13 cellular contexts compared by ENCODE assay signal in the genomic region with DNA sequence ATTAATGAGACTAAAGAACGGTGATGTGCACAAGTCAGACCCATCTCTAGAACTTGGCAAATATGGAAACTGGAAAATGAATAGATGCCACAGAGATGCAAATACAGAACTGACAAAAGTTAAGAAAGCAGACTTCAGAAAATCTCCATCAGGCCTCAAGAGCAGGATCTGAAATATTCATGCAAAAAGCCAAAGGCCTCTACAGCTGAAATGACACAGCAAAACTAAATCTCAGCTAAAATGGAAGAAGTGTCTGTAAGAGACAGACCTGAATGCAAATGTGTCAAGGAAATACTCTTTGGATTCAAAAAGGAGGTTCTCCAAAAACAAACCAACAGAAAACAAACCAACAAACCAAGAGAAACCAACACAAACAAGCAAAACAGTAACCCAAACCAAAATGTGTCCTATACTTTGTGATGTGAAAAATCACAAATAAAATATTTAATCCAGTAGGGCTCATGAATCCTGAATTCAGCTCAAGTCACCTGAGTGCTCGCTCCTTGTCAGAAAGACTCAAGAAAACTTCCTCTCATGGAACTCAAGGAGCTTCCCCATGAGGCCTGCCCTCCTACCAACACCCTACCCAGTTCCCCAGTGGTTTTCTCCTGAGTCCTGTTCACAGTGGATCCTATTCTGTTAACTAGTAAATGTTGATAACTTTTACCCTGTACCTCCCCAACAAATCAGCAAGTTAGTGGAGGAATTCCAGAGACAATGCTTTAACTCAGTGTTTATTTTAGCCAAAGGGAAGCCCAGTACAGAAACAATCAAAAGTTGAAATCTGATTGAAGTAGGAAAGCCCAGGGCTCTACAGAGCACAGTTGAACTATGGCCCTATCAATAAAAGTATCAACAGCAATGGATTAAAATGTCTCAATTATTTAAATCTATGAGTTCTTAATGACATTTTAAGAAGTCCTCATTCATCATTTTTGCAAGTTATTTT. TPM values are rescaled to one million over a fixed set of nuclear protein-coding genes. Genes with fewer than 3 reads are reported as not detected.
DNase-seq lines count a peak whose midpoint lies in the region; ATAC-seq and TF ChIP-seq lines count a peak whose summit lies in the region.
"Had no signal": no experiment of that assay in that cellular context is flagged by ENCODE, and none has a peak within 500 bp of the region (broad histone marks: within the 10 kb centered on the region; RNA-seq: fewer than 3 reads in every experiment).

No MANE protein-coding gene starts in this region.

- no peaks in the 10 kb centered on the region for H3K27me3 Mint-ChIP-seq in activated B cell treated with CpG ODN at 0.5 μM for 24 hours
- H3K27me3 Mint-ChIP-seq in naive thymus-derived CD8-positive, alpha-beta T cell = no peaks in the 10 kb centered on the region

- H3K9me3 Mint-ChIP-seq in activated B cell treated with CpG ODN at 0.5 μM for 24 hours = no peaks in the 10 kb centered on the region
- no peaks in the 10 kb centered on the region for H3K9me3 Mint-ChIP-seq in naive thymus-derived CD8-positive, alpha-beta T cell

- intact Hi-C loops in activated B cell treated with CpG ODN at 0.5 μM for 24 hours (cut with micrococcal nuclease) = loop anchor here (5.0 to 10.0 kb wide), 4 partner anchors 512 to 848 kb away; a partner anchor contains a TSS

- POLR2A ChIA-PET in activated B cell treated with CpG ODN at 0.5 μM for 24 hours (lab: Charles Lee) = interaction anchor here (0.9 to 2.1 kb wide), 5 partner anchors 11 to 544 kb away, joined by 3 to 8 read pairs (median 5); a partner anchor contains a TSS
- POLR2A ChIA-PET in naive thymus-derived CD8-positive, alpha-beta T cell (lab: Charles Lee) = interaction anchor here (1.1 kb wide), 1 partner anchor 15 kb away, joined by 3 read pairs; a partner anchor contains a TSS

- H3K4me1 Mint-ChIP-seq in activated B cell treated with CpG ODN at 0.5 μM for 24 hours = peaks cover 74% of the 10 kb centered on the region
- peaks cover 15 to 53% (median 39%) of the 10 kb centered on the region in 4 donors for H3K4me1 Mint-ChIP-seq in naive thymus-derived CD8-positive, alpha-beta T cell

- DNase-seq in CD1c-positive myeloid dendritic cell (ENCODE audit: extremely low spot score) = peak; percentile 29
- peak; percentile 32 for DNase-seq in GM20000 (ENCODE audit: low spot score)
- DNase-seq in activated B cell treated with CpG ODN at 0.5 μM for 24 hours = no peak
- no peak for DNase-seq in naive thymus-derived CD8-positive, alpha-beta T cell
- DNase-seq in activated CD4-positive, alpha-beta T cell treated with anti-CD3 and anti-CD28 coated beads, Interleukin-2, amount 50 U/mL, for 1 hour = no peak
- no peak for DNase-seq in NCI-H2107 treated with DMSO at 0.1 percent for 48 hours (lab: John Stamatoyannopoulos, UW; ENCODE audit: unreplicated experiment)
- no peak for DNase-seq in activated effector memory CD4-positive, alpha-beta T cell treated with Interleukin-2 at 50 U/mL for 16 hours
- DNase-seq in stimulated activated CD4-positive, alpha-beta T cell treated with anti-CD3 and anti-CD28 coated beads, Interleukin-1b, Interleukin-23, amount 100 ng/mL, for 48 hours = no peak
- DNase-seq: activated CD4-positive, alpha-beta T cell treated with anti-CD3 and anti-CD28 coated beads for 48 hours; brain microvascular endothelial cell; GM23248; NCI-H187 treated with DMSO at 0.1 percent for 48 hours; stimulated activated naive CD8-positive, alpha-beta T cell treated with anti-CD3 and anti-CD28 coated beads, Interleukin-15, Interleukin-2, amounts not matched to agents 100 U/mL and 50 U/mL, for 24 hours had no signal

- TF ChIP-seq CTCF in GM20000 (IDR thresholded peaks at IDR 0.05; ENCODE audit: extremely low read depth, missing control alignments) (no peak), activated B cell treated with CpG ODN at 0.5 μM for 24 hours (IDR thresholded peaks at IDR 0.05) (no peak)

- CTCF ChIA-PET in activated B cell treated with CpG ODN at 0.5 μM for 24 hours (lab: Charles Lee) = interaction anchor here (1.0 to 1.2 kb wide), 2 partner anchors 15 to 25 kb away, joined by 3 read pairs; a partner anchor contains a TSS

- peak overlapping the region; percentile 77 for H3K27ac Mint-ChIP-seq in activated B cell treated with CpG ODN at 0.5 μM for 24 hours
- peak overlapping the region in 6 of 10 donors; percentile 27 to 74 (median 64) for H3K27ac Mint-ChIP-seq in naive thymus-derived CD8-positive, alpha-beta T cell

- peaks cover 15% of the 10 kb centered on the region for H3K36me3 Mint-ChIP-seq in activated B cell treated with CpG ODN at 0.5 μM for 24 hours (ENCODE audit: low read depth)
- H3K36me3 Mint-ChIP-seq in naive thymus-derived CD8-positive, alpha-beta T cell = peaks cover 0 to 17% (median 2%) of the 10 kb centered on the region in 3 donors

- H3K4me3 Mint-ChIP-seq in activated B cell treated with CpG ODN at 0.5 μM for 24 hours = peak overlapping the region; percentile 16
- peak overlapping the region in 2 of 10 donors; percentile 2 to 4 for H3K4me3 Mint-ChIP-seq in naive thymus-derived CD8-positive, alpha-beta T cell

- ATAC-seq in activated B cell treated with CpG ODN at 0.5 μM for 24 hours (ENCODE audit: low read depth) = no peak
- ATAC-seq in naive thymus-derived CD8-positive, alpha-beta T cell = no peak
- ATAC-seq: stimulated activated naive CD8-positive, alpha-beta T cell treated with anti-CD3 and anti-CD28 coated beads, Interleukin-15, Interleukin-2, amounts not matched to agents 100 U/mL and 50 U/mL, for 24 hours had no signal

RNA-seq across cellular contexts. Expression of a gene that starts 14.6 kb away (rescaled TPM):
- 69.2 and 71.6 TPM in 2 replicates for total RNA-seq in activated B cell treated with CpG ODN at 0.5 μM for 24 hours
- 10 to 100 TPM; 45.2 to 48.5 TPM for total RNA-seq in naive thymus-derived CD8-positive, alpha-beta T cell
- polyA plus RNA-seq in naive thymus-derived CD8-positive, alpha-beta T cell = 10 to 100 TPM; 31.7 to 43.6 (median 36.0) TPM

RNA-seq across cellular contexts. Expression of a gene that starts 14.7 kb away (rescaled TPM):
- total RNA-seq in activated B cell treated with CpG ODN at 0.5 μM for 24 hours = 6.2 and 8.9 TPM in 2 replicates
- total RNA-seq in naive thymus-derived CD8-positive, alpha-beta T cell = 10 to 100 TPM; 10.6 to 13.9 TPM
- 1 to 10 TPM; 4.0 to 6.1 (median 5.9) TPM for polyA plus RNA-seq in naive thymus-derived CD8-positive, alpha-beta T cell

Comparison
In these comparisons a context has a peak if more than half of its experiments do, and no peak if none do; other contexts are left out.
1. DNase-seq: peak in CD1c-positive myeloid dendritic cell (single experiment) and GM20000 (single experiment); none in activated B cell treated with CpG ODN at 0.5 μM for 24 hours (single experiment), naive thymus-derived CD8-positive, alpha-beta T cell (0 of 10), activated CD4-positive, alpha-beta T cell treated with anti-CD3 and anti-CD28 coated beads, Interleukin-2, amount 50 U/mL, for 1 hour (single experiment), NCI-H2107 treated with DMSO at 0.1 percent for 48 hours (single experiment), activated effector memory CD4-positive, alpha-beta T cell treated with Interleukin-2 at 50 U/mL for 16 hours (single experiment) and stimulated activated CD4-positive, alpha-beta T cell treated with anti-CD3 and anti-CD28 coated beads, Interleukin-1b, Interleukin-23, amount 100 ng/mL, for 48 hours (single experiment).